Comparison of ENCODE assay signal across 10 cellular contexts in the genomic region with DNA sequence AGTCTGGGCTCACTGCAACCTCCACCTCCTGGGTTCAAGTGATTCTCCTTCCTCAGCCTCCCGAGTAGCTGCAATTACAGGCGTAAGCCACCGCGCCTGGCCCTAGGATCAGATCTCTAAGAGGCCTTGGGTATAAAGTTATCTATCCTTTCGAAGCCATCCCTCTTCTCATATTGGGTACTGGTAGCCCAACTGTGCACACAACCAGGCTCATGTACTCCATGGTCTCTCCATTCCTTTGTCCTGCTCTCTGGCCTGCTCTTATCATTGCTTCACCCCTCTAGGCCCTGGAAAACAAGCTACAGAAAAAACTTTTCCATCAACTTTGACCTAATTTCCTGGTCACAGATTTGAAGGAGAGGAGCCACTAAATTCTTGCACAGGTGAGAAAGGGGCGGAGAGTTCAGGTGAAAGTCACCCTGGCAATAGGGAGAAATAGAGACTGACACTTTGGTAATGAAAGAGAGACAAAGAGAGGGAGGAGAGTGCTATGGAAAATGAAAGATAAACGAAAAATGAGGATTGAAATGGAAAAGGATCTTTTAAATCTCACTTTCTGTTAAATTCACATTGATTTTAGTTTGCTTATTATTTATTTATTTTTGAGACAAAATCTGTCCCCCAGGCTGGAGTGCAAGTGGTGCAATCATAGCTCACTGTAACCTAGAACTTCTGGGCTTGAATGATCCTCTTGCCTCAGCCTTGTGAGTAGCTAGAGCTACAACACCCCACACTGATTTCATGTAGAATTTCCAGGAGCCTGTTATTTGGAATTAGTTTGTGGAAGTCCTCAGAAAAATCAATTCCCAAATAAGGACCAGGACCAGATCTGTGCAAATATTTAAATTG. TPM values are rescaled to one million over a fixed set of nuclear protein-coding genes. Genes with fewer than 3 reads are reported as not detected.
DNase-seq lines count a peak whose midpoint lies in the region; ATAC-seq, FAIRE-seq and TF ChIP-seq lines count a peak whose summit lies in the region.
"Had no signal": no experiment of that assay in that cellular context is flagged by ENCODE, and none has a peak within 500 bp of the region (broad histone marks: within the 10 kb centered on the region; RNA-seq: fewer than 3 reads in every experiment).

No MANE protein-coding gene starts in this region.

- peak overlapping the region; percentile 23 for H3K4me3 Mint-ChIP-seq in activated naive CD8-positive, alpha-beta T cell

- DNase-seq in NCI-H2171 treated with DMSO at 0.1 percent for 48 hours (lab: John Stamatoyannopoulos, UW) (peak; percentile 41), NCI-H2171 (lab: John Stamatoyannopoulos, UW) (no peak), kidney (no peak), BE2C (no peak)

- peaks cover 22% of the 10 kb centered on the region for H3K36me3 Mint-ChIP-seq in activated naive CD8-positive, alpha-beta T cell

- FAIRE-seq in kidney (lab: Jason Lieb, UNC), result no peak

- H3K4me3 ChIP-seq in kidney (ENCODE audit: low read length in 2 of 2), result peak overlapping the region in 1 of 2 donors; percentile 90
- H3K4me3 ChIP-seq in subcutaneous abdominal adipose tissue (ENCODE audit: low read depth in 1 of 5, low read length in 5 of 5), result no peak overlapping the region
- no peak overlapping the region for H3K4me3 ChIP-seq in BE2C (ENCODE audit: low read depth, low read length)

- H3K27me3 ChIP-seq in subcutaneous abdominal adipose tissue (ENCODE audit: control insufficient read depth in 5 of 5, insufficient read depth in 4 of 5, low read length in 5 of 5) (no peaks in the 10 kb centered on the region), BE2C (no peaks in the 10 kb centered on the region)

- peaks cover 3% of the 10 kb centered on the region for H3K9me3 Mint-ChIP-seq in activated naive CD8-positive, alpha-beta T cell (ENCODE audit: low read depth)

- ATAC-seq in HG03469 (IDR thresholded peaks at IDR 0.05; ENCODE audit: unreplicated experiment) (no peak), HG02970 (IDR thresholded peaks at IDR 0.05; ENCODE audit: low FRiP score, unreplicated experiment) (no peak)

- H3K4me1 ChIP-seq in kidney (ENCODE audit: control insufficient read depth in 1 of 2, insufficient read depth in 1 of 2, low read depth in 1 of 2, low read length in 2 of 2) (peaks cover 7 to 10% of the 10 kb centered on the region in 2 donors), subcutaneous abdominal adipose tissue (ENCODE audit: control insufficient read depth in 5 of 5, insufficient read depth in 5 of 5, low read length in 5 of 5) (peaks cover 10 to 55% (median 43%) of the 10 kb centered on the region in 5 donors), BE2C (peaks cover 3% of the 10 kb centered on the region; the same call in 1 of the 2 replicates)

- H3K36me3 ChIP-seq in kidney (ENCODE audit: control insufficient read depth in 1 of 2, insufficient read depth in 2 of 2, low read length in 2 of 2), result peaks cover 31 to 37% of the 10 kb centered on the region in 2 donors
- H3K36me3 ChIP-seq in subcutaneous abdominal adipose tissue (ENCODE audit: control insufficient read depth in 5 of 5, insufficient read depth in 5 of 5, low read length in 5 of 5), result peaks cover 20 to 36% (median 30%) of the 10 kb centered on the region in 5 donors
- H3K36me3 ChIP-seq in BE2C, result peaks cover 32% of the 10 kb centered on the region

- peak overlapping the region in 1 of 2 donors; percentile 98 for H3K9ac ChIP-seq in kidney (ENCODE audit: low read length in 2 of 2)
- H3K9ac ChIP-seq in subcutaneous abdominal adipose tissue (ENCODE audit: low read length in 5 of 5), result no peak overlapping the region

- TF ChIP-seq CTCF in kidney (IDR thresholded peaks at IDR 0.05; ENCODE audit: borderline replicate concordance, extremely low read depth, insufficient read depth) (no peak), BE2C (IDR thresholded peaks at IDR 0.05; ENCODE audit: low read depth, low read length) (no peak)

- peak overlapping the region; percentile 68 for H3K27ac Mint-ChIP-seq in activated naive CD8-positive, alpha-beta T cell

- no peaks in the 10 kb centered on the region for H3K27me3 Mint-ChIP-seq in activated naive CD8-positive, alpha-beta T cell

- intact Hi-C loops in kidney (cut with DNase I), result no loop called here

- peaks cover 81% of the 10 kb centered on the region for H3K4me1 Mint-ChIP-seq in activated naive CD8-positive, alpha-beta T cell (ENCODE audit: low read depth)

- H3K9me3 ChIP-seq in kidney (ENCODE audit: control insufficient read depth in 1 of 2, low read length in 2 of 2) (no peaks in the 10 kb centered on the region), subcutaneous abdominal adipose tissue (ENCODE audit: control insufficient read depth in 5 of 5, low read length in 5 of 5) (no peaks in the 10 kb centered on the region), BE2C (no peaks in the 10 kb centered on the region)

- peak overlapping the region; percentile 93 to 94 for H3K27ac ChIP-seq in kidney (ENCODE audit: low read depth in 2 of 2, low read length in 2 of 2)
- peak overlapping the region; percentile 88 for H3K27ac ChIP-seq in subcutaneous abdominal adipose tissue (ENCODE audit: low read depth, low read length)

RNA-seq across cellular contexts. Expression of gene TXNIP, which starts 5.9 kb away (rescaled TPM):
- total RNA-seq in kidney, result 1,197 TPM
- 356 TPM for polyA plus RNA-seq in kidney (ENCODE audit: insufficient read depth, low read depth, low replicate concordance)
- polyA plus RNA-seq in BE2C (2012; ENCODE audit: insufficient read depth, insufficient read length, low read depth), result 13.2 TPM

RNA-seq across cellular contexts. Expression of gene POLR3GL, which starts 26.0 kb away (rescaled TPM):
- 19.0 TPM for total RNA-seq in kidney
- polyA plus RNA-seq in kidney (ENCODE audit: insufficient read depth, low read depth, low replicate concordance), result 45.6 TPM
- polyA plus RNA-seq in BE2C (2012; ENCODE audit: insufficient read depth, insufficient read length, low read depth), result 16.8 TPM

RNA-seq across cellular contexts. Expression of gene ANKRD34A, which starts 26.1 kb away (rescaled TPM):
- 0.76 TPM for total RNA-seq in kidney
- 0.37 TPM for polyA plus RNA-seq in kidney (ENCODE audit: insufficient read depth, low read depth, low replicate concordance)
- 7.9 TPM for polyA plus RNA-seq in BE2C (2012; ENCODE audit: insufficient read depth, insufficient read length, low read depth)

RNA-seq across cellular contexts. Expression of gene HJV, which starts 31.1 kb away (rescaled TPM):
- total RNA-seq in kidney, result not detected
- 1.3 TPM for polyA plus RNA-seq in kidney (ENCODE audit: insufficient read depth, low read depth, low replicate concordance)
- not detected for polyA plus RNA-seq in BE2C (2012; ENCODE audit: insufficient read depth, insufficient read length, low read depth)
- polyA plus RNA-seq: adipose tissue, AG04450 had no signal

RNA-seq across cellular contexts. Expression of gene LIX1L, which starts 32.7 kb away (rescaled TPM):
- 27.8 TPM for total RNA-seq in kidney
- polyA plus RNA-seq in kidney (ENCODE audit: insufficient read depth, low read depth, low replicate concordance), result 10.0 TPM
- polyA plus RNA-seq in BE2C (2012; ENCODE audit: insufficient read depth, insufficient read length, low read depth), result 7.6 TPM
